8 cellular contexts compared by ENCODE assay signal in genomic region chr5:176535655-176536131, GRCh38. TPM values are rescaled to one million over a fixed set of nuclear protein-coding genes. Genes with fewer than 3 reads are reported as not detected.
A peak's percentile ranks its signal among the peaks of the same experiment; 100 is the strongest.
DNase-seq lines count a peak whose midpoint lies in the region; ATAC-seq and TF ChIP-seq lines count a peak whose summit lies in the region.

No MANE protein-coding gene starts in this region.

- no peak for DNase-seq in activated naive CD4-positive, alpha-beta T cell treated with anti-CD3 and anti-CD28 coated beads for 36 hours
- DNase-seq in activated naive CD4-positive, alpha-beta T cell (lab: John Stamatoyannopoulos, UW): no peak
- no peak for DNase-seq in activated T-cell treated with anti-CD3 and anti-CD28 coated beads, Interleukin-2, amount 50 U/mL, for 72 hours
- no peak for DNase-seq in stimulated activated naive B cell treated with anti-CD40 and anti-IgM and Interleukin-4, amounts not matched to agents 10 μg/mL and 1 μg/mL and 100 μg/mL, for 72 hours
- DNase-seq in GM10248 (ENCODE audit: extremely low spot score) (no peak), NCI-H187 treated with DMSO at 0.1 percent for 48 hours (lab: John Stamatoyannopoulos, UW) (no peak)

- peak overlapping the region; percentile 89 for H3K27ac ChIP-seq in iPS-18a (ENCODE audit: low read length)

- no peaks in the 10 kb centered on the region for H3K27me3 Mint-ChIP-seq in activated naive CD4-positive, alpha-beta T cell treated with anti-CD3 and anti-CD28 coated beads for 36 hours (ENCODE audit: low read depth)
- H3K27me3 Mint-ChIP-seq in activated T-cell treated with anti-CD3 and anti-CD28 coated beads, Interleukin-2, amount 50 U/mL, for 72 hours (ENCODE audit: low read depth): no peaks in the 10 kb centered on the region
- no peaks in the 10 kb centered on the region for H3K27me3 Mint-ChIP-seq in stimulated activated naive B cell treated with anti-CD40 and anti-IgM and Interleukin-4, amounts not matched to agents 10 μg/mL and 1 μg/mL and 100 μg/mL, for 72 hours

- no peak for TF ChIP-seq CTCF in GM10248 (IDR thresholded peaks at IDR 0.05; ENCODE audit: control extremely low read depth, extremely low read depth, low read depth, missing control alignments)

- H3K27me3 ChIP-seq in iPS-18a (ENCODE audit: control insufficient read depth, insufficient read depth, low read length): no peaks in the 10 kb centered on the region

- H3K9me3 ChIP-seq in iPS-18a (ENCODE audit: control insufficient read depth, low read depth, low read length): no peaks in the 10 kb centered on the region

- no peak for ATAC-seq in activated T-cell treated with anti-CD3 and anti-CD28 coated beads, Interleukin-2, amount 50 U/mL, for 72 hours (replicated peaks in 1 of 2)
- ATAC-seq in stimulated activated naive B cell treated with anti-CD40 and anti-IgM and Interleukin-4, amounts not matched to agents 10 μg/mL and 1 μg/mL and 100 μg/mL, for 72 hours (replicated peaks): no peak
- ATAC-seq in GM18868 (IDR thresholded peaks at IDR 0.05; ENCODE audit: unreplicated experiment): no peak

- H3K36me3 ChIP-seq in iPS-18a (ENCODE audit: control insufficient read depth, low read depth, low read length): peaks cover 20% of the 10 kb centered on the region

- H3K9me3 Mint-ChIP-seq in activated naive CD4-positive, alpha-beta T cell treated with anti-CD3 and anti-CD28 coated beads for 36 hours: no peaks in the 10 kb centered on the region
- H3K9me3 Mint-ChIP-seq in activated T-cell treated with anti-CD3 and anti-CD28 coated beads, Interleukin-2, amount 50 U/mL, for 72 hours: no peaks in the 10 kb centered on the region
- no peaks in the 10 kb centered on the region for H3K9me3 Mint-ChIP-seq in stimulated activated naive B cell treated with anti-CD40 and anti-IgM and Interleukin-4, amounts not matched to agents 10 μg/mL and 1 μg/mL and 100 μg/mL, for 72 hours

- H3K4me3 ChIP-seq in iPS-18a (ENCODE audit: low read length): peak overlapping the region; percentile 98

- CTCF ChIA-PET in activated naive CD4-positive, alpha-beta T cell treated with anti-CD3 and anti-CD28 coated beads for 36 hours (lab: Charles Lee): interaction anchor here (1.3 to 1.8 kb wide), 4 partner anchors 26 to 122 kb away, joined by 3 to 4 read pairs (median 3); partner anchors contain the start of gene TSPAN17
- CTCF ChIA-PET in GM10248 (lab: Yijun Ruan, JAX): interaction anchor here (1.0 to 1.8 kb wide), 4 partner anchors 12 to 125 kb away, joined by 3 read pairs; no protein-coding TSS in a partner anchor

- H3K9ac ChIP-seq in iPS-18a (ENCODE audit: low read length): peak overlapping the region; percentile 99

- peaks cover 66% of the 10 kb centered on the region for H3K4me1 Mint-ChIP-seq in activated naive CD4-positive, alpha-beta T cell treated with anti-CD3 and anti-CD28 coated beads for 36 hours (ENCODE audit: low read depth)
- H3K4me1 Mint-ChIP-seq in activated T-cell treated with anti-CD3 and anti-CD28 coated beads, Interleukin-2, amount 50 U/mL, for 72 hours (ENCODE audit: low read depth): peaks cover 69% of the 10 kb centered on the region
- H3K4me1 Mint-ChIP-seq in stimulated activated naive B cell treated with anti-CD40 and anti-IgM and Interleukin-4, amounts not matched to agents 10 μg/mL and 1 μg/mL and 100 μg/mL, for 72 hours: peaks cover 40 to 59% of the 10 kb centered on the region in 2 donors

- peaks cover 9% of the 10 kb centered on the region for H3K4me1 ChIP-seq in iPS-18a (ENCODE audit: control insufficient read depth, low read depth, low read length)

- peak overlapping the region; percentile 87 for H3K4me3 Mint-ChIP-seq in activated naive CD4-positive, alpha-beta T cell treated with anti-CD3 and anti-CD28 coated beads for 36 hours
- peak overlapping the region; percentile 81 to 99 for H3K4me3 Mint-ChIP-seq in activated T-cell treated with anti-CD3 and anti-CD28 coated beads, Interleukin-2, amount 50 U/mL, for 72 hours
- H3K4me3 Mint-ChIP-seq in stimulated activated naive B cell treated with anti-CD40 and anti-IgM and Interleukin-4, amounts not matched to agents 10 μg/mL and 1 μg/mL and 100 μg/mL, for 72 hours: peak overlapping the region; percentile 95

- intact Hi-C loops in activated naive CD4-positive, alpha-beta T cell treated with anti-CD3 and anti-CD28 coated beads for 36 hours (cut with micrococcal nuclease): loop anchor here (1.0 to 5.0 kb wide), 13 partner anchors 8 to 1019 kb away; partner anchors contain the start of genes CLTB, FAF2, GRK6 and KIAA1191

- POLR2A ChIA-PET in GM10248 (lab: Yijun Ruan, JAX): interaction anchor here (0.6 kb wide), 1 partner anchor 25 kb away, joined by 3 read pairs; no protein-coding TSS in a partner anchor

- peaks cover 20% of the 10 kb centered on the region for H3K36me3 Mint-ChIP-seq in activated naive CD4-positive, alpha-beta T cell treated with anti-CD3 and anti-CD28 coated beads for 36 hours (ENCODE audit: low read depth)
- peaks cover 6% of the 10 kb centered on the region in 2 donors for H3K36me3 Mint-ChIP-seq in activated T-cell treated with anti-CD3 and anti-CD28 coated beads, Interleukin-2, amount 50 U/mL, for 72 hours (ENCODE audit: insufficient read depth in 2 of 2)
- peaks cover 7% of the 10 kb centered on the region in 2 donors for H3K36me3 Mint-ChIP-seq in stimulated activated naive B cell treated with anti-CD40 and anti-IgM and Interleukin-4, amounts not matched to agents 10 μg/mL and 1 μg/mL and 100 μg/mL, for 72 hours

- peak overlapping the region; percentile 93 for H3K27ac Mint-ChIP-seq in activated naive CD4-positive, alpha-beta T cell treated with anti-CD3 and anti-CD28 coated beads for 36 hours
- H3K27ac Mint-ChIP-seq in activated T-cell treated with anti-CD3 and anti-CD28 coated beads, Interleukin-2, amount 50 U/mL, for 72 hours: peak overlapping the region; percentile 93
- peak overlapping the region; percentile 95 for H3K27ac Mint-ChIP-seq in stimulated activated naive B cell treated with anti-CD40 and anti-IgM and Interleukin-4, amounts not matched to agents 10 μg/mL and 1 μg/mL and 100 μg/mL, for 72 hours

RNA-seq across cellular contexts. Expression of gene RNF44, which starts 1.5 kb away (rescaled TPM):
- 10 to 100 TPM; 83.3 to 88.3 TPM for total RNA-seq in activated naive CD4-positive, alpha-beta T cell treated with anti-CD3 and anti-CD28 coated beads for 36 hours
- total RNA-seq in activated T-cell treated with anti-CD3 and anti-CD28 coated beads, Interleukin-2, amount 50 U/mL, for 72 hours: 10 to 100 TPM; 93.0 to 93.6 TPM

RNA-seq across cellular contexts. Expression of gene CDHR2, which starts 13.4 kb away (rescaled TPM):
- total RNA-seq in activated naive CD4-positive, alpha-beta T cell treated with anti-CD3 and anti-CD28 coated beads for 36 hours: under 1 TPM; 0.19 to 0.35 TPM
- under 1 TPM; 0.67 to 0.81 TPM for total RNA-seq in activated T-cell treated with anti-CD3 and anti-CD28 coated beads, Interleukin-2, amount 50 U/mL, for 72 hours
